Comparison of ENCODE assay signal across 20 cellular contexts in genomic region chr7:17716816-17717215, GRCh38.
DNase-seq lines count a peak whose midpoint lies in the region; ATAC-seq and TF ChIP-seq lines count a peak whose summit lies in the region.
"Had no signal": no experiment of that assay in that cellular context is flagged by ENCODE, and none has a peak within 500 bp of the region (broad histone marks: within the 10 kb centered on the region; RNA-seq: fewer than 3 reads in every experiment).

No MANE protein-coding gene starts in this region.

- H3K4me1 Mint-ChIP-seq in MCF 10A (ENCODE audit: insufficient read depth, unreplicated experiment) = peaks cover 5% of the 10 kb centered on the region
- H3K4me1 Mint-ChIP-seq in glutamatergic neuron (ENCODE audit: low read depth, unreplicated experiment) = peaks cover 19% of the 10 kb centered on the region

- H3K27me3 Mint-ChIP-seq in MCF 10A (ENCODE audit: insufficient read depth, unreplicated experiment) (no peaks in the 10 kb centered on the region), glutamatergic neuron (ENCODE audit: unreplicated experiment) (peaks cover 2% of the 10 kb centered on the region)

- H3K4me3 ChIP-seq in breast epithelium (no peak overlapping the region), spleen (no peak overlapping the region)
- H3K4me3 ChIP-seq: K562, SK-N-MC had no signal

- DNase-seq in MCF 10A (ENCODE audit: unreplicated experiment) = no peak
- DNase-seq in breast epithelium (ENCODE audit: low spot score in 2 of 2) = no peak
- DNase-seq in NCI-H69 (lab: John Stamatoyannopoulos, UW) = peak; percentile 57
- no peak for DNase-seq in glutamatergic neuron
- DNase-seq in spleen = no peak
- no peak for DNase-seq in NCI-H1105 treated with DMSO at 0.1 percent for 48 hours (lab: John Stamatoyannopoulos, UW)
- DNase-seq in stimulated activated CD4-positive, alpha-beta T cell treated with anti-CD3 and anti-CD28 coated beads, Interleukin-4, amount 100 ng/mL, for 24 hours = no peak
- DNase-seq: 8988T; C1 segment of cervical spinal cord; CD8-positive, alpha-beta T cell; DND-41; MM.1S; NCI-H1048; NCI-H2029 treated with DMSO at 0.1 percent for 48 hours; NK-92 treated with Interleukin-12 subunit alpha and Interleukin-12 subunit beta, amount 100 ng/mL, for 24 hours; SHP77 treated with DMSO at 0.1 percent for 48 hours had no signal

- H3K36me3 Mint-ChIP-seq in MCF 10A (ENCODE audit: insufficient read depth, unreplicated experiment) (no peaks in the 10 kb centered on the region), glutamatergic neuron (ENCODE audit: unreplicated experiment) (no peaks in the 10 kb centered on the region)
- H3K36me3 Mint-ChIP-seq: CD8-positive, alpha-beta T cell had no signal

- no peaks in the 10 kb centered on the region for H3K27me3 ChIP-seq in breast epithelium
- H3K27me3 ChIP-seq in spleen (replicated peaks in 1 of 7) = no peaks in the 10 kb centered on the region

- no peaks in the 10 kb centered on the region for H3K4me1 ChIP-seq in breast epithelium
- no peaks in the 10 kb centered on the region for H3K4me1 ChIP-seq in spleen

- TF ChIP-seq CTCF in MCF 10A (IDR thresholded peaks at IDR 0.05; ENCODE audit: unreplicated experiment) (no peak), breast epithelium (IDR thresholded peaks at IDR 0.05) (no peak), glutamatergic neuron (IDR thresholded peaks at IDR 0.05; ENCODE audit: partially characterized antibody, unreplicated experiment) (no peak), spleen (IDR thresholded peaks at IDR 0.05 in 8 of 11, conservative IDR thresholded peaks at IDR 0.05 in 3 of 11) (no peak)

- H3K9me3 ChIP-seq in breast epithelium (no peaks in the 10 kb centered on the region), spleen (no peaks in the 10 kb centered on the region)

- ATAC-seq in HG03460 (IDR thresholded peaks at IDR 0.05; ENCODE audit: unreplicated experiment) = no peak
- ATAC-seq: CD8-positive, alpha-beta T cell; K562 had no signal

- H3K9me3 Mint-ChIP-seq in MCF 10A (ENCODE audit: unreplicated experiment) = no peaks in the 10 kb centered on the region
- H3K9me3 Mint-ChIP-seq in glutamatergic neuron (ENCODE audit: unreplicated experiment) = no peaks in the 10 kb centered on the region
- H3K9me3 Mint-ChIP-seq: CD8-positive, alpha-beta T cell had no signal

- H3K27ac ChIP-seq in breast epithelium (no peak overlapping the region), spleen (no peak overlapping the region)
- H3K27ac ChIP-seq: RWPE1, SK-N-MC had no signal

- 40 to 88% (median 81%) methylated on average over 2 of the region's 2 CpGs for WGBS in spleen, 5 donors

- H3K36me3 ChIP-seq in breast epithelium (no peaks in the 10 kb centered on the region), spleen (no peaks in the 10 kb centered on the region)

- H3K4me3 Mint-ChIP-seq in MCF 10A (ENCODE audit: unreplicated experiment) (no peak overlapping the region), glutamatergic neuron (ENCODE audit: unreplicated experiment) (peak overlapping the region; percentile 75)
- H3K4me3 Mint-ChIP-seq: CD8-positive, alpha-beta T cell had no signal

- TF ChIP-seq POLR2A in breast epithelium (IDR thresholded peaks at IDR 0.05) = no peak
- TF ChIP-seq POLR2A in spleen (IDR thresholded peaks at IDR 0.05) = no peak

- CTCF ChIA-PET in MCF 10A (lab: Yijun Ruan, JAX) = interaction anchor here (0.6 to 1.6 kb wide), 3 partner anchors 8 to 1367 kb away, joined by 3 to 9 read pairs (median 6); no protein-coding TSS in a partner anchor

- intact Hi-C loops in MCF 10A (cut with micrococcal nuclease) = no loop called here
- intact Hi-C loops in breast epithelium (cut with DNase I; ENCODE audit: low total_unique reads) = no loop called here
- intact Hi-C loops in spleen (cut with DNase I; ENCODE audit: low total_unique reads) = no loop called here

- H3K27ac Mint-ChIP-seq in MCF 10A (ENCODE audit: low read depth, unreplicated experiment) (peak overlapping the region; percentile 6), glutamatergic neuron (ENCODE audit: unreplicated experiment) (peak overlapping the region; percentile 77)
- H3K27ac Mint-ChIP-seq: CD8-positive, alpha-beta T cell had no signal

- no TSS peak for BruUV-seq in MCF 10A (replicated peaks; lab: Mats Ljungman, UMichigan)

- POLR2A ChIA-PET in MCF 10A (lab: Yijun Ruan, JAX) = interaction anchor here (0.8 to 1.4 kb wide), 3 partner anchors 15 to 79 kb away, joined by 3 read pairs; no protein-coding TSS in a partner anchor
